34 cellular contexts compared by ENCODE assay signal in genomic region chr3:3333571-3333970, GRCh38.
"Had no signal": no experiment of that assay in that cellular context is flagged by ENCODE, and none has a peak within 500 bp of the region (broad histone marks: within the 10 kb centered on the region; RNA-seq: fewer than 3 reads in every experiment).

No MANE protein-coding gene starts in this region.

- H3K4me3 ChIP-seq: MG63 had no signal

- H3K27me3 ChIP-seq: MG63 had no signal

- H3K27ac ChIP-seq: KMS-11 had no signal

- H3K9ac ChIP-seq: KMS-11 had no signal

- H3K9me3 ChIP-seq: MG63 had no signal

- H3K4me2 ChIP-seq: KMS-11 had no signal

- H3K36me3 ChIP-seq: MG63 had no signal

- DNase-seq: Karpas-422, Kasumi-1, KG1, MG63, MM.1S, MV-4-11, NCI-H1048, NCI-H1092, NCI-H1092 treated with DMSO at 0.1 percent for 48 hours, NCI-H1105, NCI-H1105 treated with DMSO at 0.1 percent for 48 hours, NCI-H1417, NCI-H1417 treated with DMSO at 0.1 percent for 48 hours, NCI-H1436, NCI-H1436 treated with DMSO at 0.1 percent for 48 hours, NCI-H146, NCI-H1694, NCI-H1694 treated with DMSO at 0.1 percent for 48 hours, NCI-H187, NCI-H187 treated with DMSO at 0.1 percent for 48 hours, NCI-H1930, NCI-H2029, NCI-H2081, NCI-H2081 treated with DMSO at 0.1 percent for 48 hours, NCI-H2107, NCI-H2171, NCI-H2171 treated with DMSO at 0.1 percent for 48 hours, NCI-H2227 treated with DMSO at 0.1 percent for 48 hours, NCI-H226, NCI-H345, NCI-H446, NCI-H446 treated with DMSO at 0.1 percent for 48 hours, NCI-H510A had no signal
